ENCODE assay signal across 17 cellular contexts in the genomic region with DNA sequence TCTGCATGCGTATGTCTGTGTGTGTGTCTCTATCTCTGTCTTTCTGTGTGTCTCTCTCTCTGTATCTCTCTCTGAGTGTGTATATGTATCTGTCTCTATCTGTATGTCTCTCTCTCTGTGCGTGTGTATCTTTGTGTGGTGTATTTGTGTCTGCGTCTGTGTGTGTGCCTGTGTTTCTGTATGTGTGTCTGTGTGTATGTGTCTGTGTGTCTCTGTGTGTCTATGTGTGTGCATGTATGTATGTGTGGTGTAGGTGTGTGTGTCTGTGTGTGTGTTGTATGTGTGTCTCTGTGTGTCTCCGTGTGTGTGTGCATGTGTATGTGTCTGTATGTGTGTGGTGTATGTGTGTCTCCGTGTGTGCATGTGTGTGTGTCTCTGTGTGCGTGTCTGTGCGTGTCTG.
DNase-seq lines count a peak whose midpoint lies in the region; ATAC-seq and TF ChIP-seq lines count a peak whose summit lies in the region.
"Had no signal": no experiment of that assay in that cellular context is flagged by ENCODE, and none has a peak within 500 bp of the region (broad histone marks: within the 10 kb centered on the region; RNA-seq: fewer than 3 reads in every experiment).

No MANE protein-coding gene starts in this region.

- dilution Hi-C loops in IMR-90 (cut with HindIII; ENCODE audit: low sequenced_read_pairs, unreplicated experiment) = no loop called here

- CTCF ChIA-PET in Calu3 (lab: Charles Lee) (no interaction called here), IMR-90 (lab: Yijun Ruan, JAX) (no interaction called here)

- no peak for TF ChIP-seq CTCF in Calu3 (IDR thresholded peaks at IDR 0.05; ENCODE audit: unreplicated experiment)
- no peak for TF ChIP-seq CTCF in IMR-90 (conservative IDR thresholded peaks at IDR 0.05; ENCODE audit: low read depth, low read length)
- TF ChIP-seq CTCF in upper lobe of left lung (IDR thresholded peaks at IDR 0.05) = no peak

- H4K8ac ChIP-seq in IMR-90 (ENCODE audit: low read depth in 2 of 2, low read length in 2 of 2) (peak overlapping the region; percentile 6 to 85; a peak in 1 of 4 replicates), mesenchymal stem cell (ENCODE audit: low read length) (peak overlapping the region; percentile 41), trophoblast cell (ENCODE audit: low read depth, low read length) (no peak overlapping the region)

- H3K9me3 ChIP-seq in IMR-90 (ENCODE audit: control insufficient read depth, insufficient read depth, low read length) = no peaks in the 10 kb centered on the region
- H3K9me3 ChIP-seq in mesenchymal stem cell (ENCODE audit: control insufficient read depth, low read length) = no peaks in the 10 kb centered on the region
- peaks cover 2% of the 10 kb centered on the region for H3K9me3 ChIP-seq in trophoblast cell (ENCODE audit: insufficient read depth, low read depth, low read length)
- H3K9me3 ChIP-seq in upper lobe of left lung = no peaks in the 10 kb centered on the region
- H3K9me3 ChIP-seq: BLaER1 treated with 17β-estradiol and CSF1 and Interleukin-3, amounts not matched to agents 10 nM and 100 nM had no signal

- no peaks in the 10 kb centered on the region for H3K36me3 Mint-ChIP-seq in Calu3 (ENCODE audit: insufficient read depth, unreplicated experiment)
- H3K36me3 Mint-ChIP-seq: CD4-positive, CD25-positive, alpha-beta regulatory T cell had no signal

- H4K5ac ChIP-seq in IMR-90 (ENCODE audit: low read depth, low read length) = peak overlapping the region; percentile 60

- no peak for DNase-seq in Calu3
- no peak for DNase-seq in IMR-90
- no peak for DNase-seq in mesenchymal stem cell
- DNase-seq in trophoblast cell = no peak
- DNase-seq in upper lobe of left lung = no peak
- DNase-seq in activated T-cell treated with anti-CD3 and anti-CD28 coated beads for 4 hours = no peak
- no peak for DNase-seq in SW480 (ENCODE audit: low spot score)
- no peak for DNase-seq in SHP77 treated with DMSO at 0.1 percent for 48 hours (lab: John Stamatoyannopoulos, UW)
- DNase-seq: ACHN; CD4-positive, CD25-positive, alpha-beta regulatory T cell; DND-41; GDM1; H9; HFFc6; KG1 had no signal

- peaks cover 44% of the 10 kb centered on the region for H3K4me1 Mint-ChIP-seq in Calu3 (ENCODE audit: low read depth, unreplicated experiment)
- H3K4me1 Mint-ChIP-seq: CD4-positive, CD25-positive, alpha-beta regulatory T cell; GM23338; H9 had no signal

- POLR2A ChIA-PET in IMR-90 (lab: Charles Lee; ENCODE audit: unreplicated experiment) = no interaction called here

- H2AFZ ChIP-seq in IMR-90 (replicated peaks; ENCODE audit: low read length, poor library complexity) = peak overlapping the region; percentile 46
- peak overlapping the region; percentile 8 for H2AFZ ChIP-seq in mesenchymal stem cell (ENCODE audit: low read depth, low read length)
- no peak overlapping the region for H2AFZ ChIP-seq in trophoblast cell (ENCODE audit: insufficient read depth, low read length, poor library complexity)
- H2AFZ ChIP-seq: GM23338 had no signal

- H4K91ac ChIP-seq in IMR-90 (ENCODE audit: insufficient read depth, low read depth, low read length) (peak overlapping the region; percentile 87), mesenchymal stem cell (ENCODE audit: low read length) (peak overlapping the region; percentile 2), trophoblast cell (ENCODE audit: low read depth, low read length) (no peak overlapping the region)

- H2BK15ac ChIP-seq in IMR-90 (ENCODE audit: low read depth, low read length) = peak overlapping the region; percentile 92; the same call in 2 of the 3 replicates
- no peak overlapping the region for H2BK15ac ChIP-seq in mesenchymal stem cell (ENCODE audit: low read depth, poor library complexity, severe bottlenecking)

- H3K4ac ChIP-seq in IMR-90 (ENCODE audit: low read depth, low read length) (peak overlapping the region; percentile 95), mesenchymal stem cell (ENCODE audit: low read depth in 1 of 2, low read length in 2 of 2) (peak overlapping the region in 1 of 2 experiments; percentile 24), trophoblast cell (ENCODE audit: low read depth, low read length) (no peak overlapping the region)

- H2BK20ac ChIP-seq in IMR-90 (ENCODE audit: low read depth, low read length) = peak overlapping the region; percentile 58

- H3K9ac ChIP-seq in IMR-90 (ENCODE audit: low read depth, low read length) = no peak overlapping the region
- H3K9ac ChIP-seq in mesenchymal stem cell (ENCODE audit: low read length) = no peak overlapping the region
- no peak overlapping the region for H3K9ac ChIP-seq in trophoblast cell (ENCODE audit: low read length)
- H3K9ac ChIP-seq: BLaER1 treated with 17β-estradiol and CSF1 and Interleukin-3, amounts not matched to agents 10 nM and 100 nM had no signal

- H3K36me3 ChIP-seq in IMR-90 (ENCODE audit: control insufficient read depth, insufficient read depth, low read length) (no peaks in the 10 kb centered on the region), mesenchymal stem cell (ENCODE audit: control insufficient read depth in 1 of 2, insufficient read depth in 2 of 2, low read depth in 1 of 2, low read length in 2 of 2) (no peaks in the 10 kb centered on the region), trophoblast cell (ENCODE audit: control insufficient read depth in 1 of 2, insufficient read depth in 2 of 2, low read length in 2 of 2) (no peaks in the 10 kb centered on the region), upper lobe of left lung (no peaks in the 10 kb centered on the region)
- H3K36me3 ChIP-seq: BLaER1 treated with 17β-estradiol and CSF1 and Interleukin-3, amounts not matched to agents 10 nM and 100 nM had no signal

- H3K14ac ChIP-seq in IMR-90 (replicated peaks; ENCODE audit: low read depth, low read length) (peak overlapping the region; percentile 58), mesenchymal stem cell (ENCODE audit: low read length in 2 of 2) (peak overlapping the region in 1 of 2 experiments; percentile 87), trophoblast cell (ENCODE audit: low read length) (no peak overlapping the region)

- H3K79me2 ChIP-seq in trophoblast cell (ENCODE audit: control insufficient read depth, insufficient read depth, low read length, poor library complexity) = no peaks in the 10 kb centered on the region

- H3K4me1 ChIP-seq in IMR-90 (ENCODE audit: control insufficient read depth, insufficient read depth, low read length) = peaks cover 19% of the 10 kb centered on the region
- no peaks in the 10 kb centered on the region for H3K4me1 ChIP-seq in mesenchymal stem cell (ENCODE audit: control insufficient read depth, insufficient read depth, low read depth, low read length)
- H3K4me1 ChIP-seq in trophoblast cell (ENCODE audit: control insufficient read depth in 1 of 2, insufficient read depth in 2 of 2, low read length in 2 of 2) = no peaks in the 10 kb centered on the region
- H3K4me1 ChIP-seq in upper lobe of left lung = no peaks in the 10 kb centered on the region
- H3K4me1 ChIP-seq: BLaER1 treated with 17β-estradiol and CSF1 and Interleukin-3, amounts not matched to agents 10 nM and 100 nM had no signal

- H3K18ac ChIP-seq in IMR-90 (ENCODE audit: low read depth, low read length) = peak overlapping the region; percentile 32
- H3K18ac ChIP-seq in mesenchymal stem cell (ENCODE audit: low read depth in 1 of 2, low read length in 2 of 2) = peak overlapping the region in 1 of 2 experiments; percentile 90
- H3K18ac ChIP-seq in trophoblast cell (ENCODE audit: low read length) = no peak overlapping the region

- BruUV-seq in Calu3 (replicated peaks; lab: Mats Ljungman, UMichigan) (no TSS peak), IMR-90 (replicated peaks; lab: Mats Ljungman, UMichigan) (no TSS peak)

- H4K12ac ChIP-seq in trophoblast cell (ENCODE audit: low read depth, low read length) = no peak overlapping the region

- H3K56ac ChIP-seq in IMR-90 (ENCODE audit: extremely low read depth, insufficient read depth, low read length) = no peak overlapping the region

- H4K20me1 ChIP-seq in IMR-90 (ENCODE audit: insufficient read depth, low read length) = no peaks in the 10 kb centered on the region
- H4K20me1 ChIP-seq: BLaER1 treated with 17β-estradiol and CSF1 and Interleukin-3, amounts not matched to agents 10 nM and 100 nM had no signal

- TF ChIP-seq POLR2A in IMR-90 (IDR thresholded peaks at IDR 0.05; ENCODE audit: low read depth, low read length) (no peak), upper lobe of left lung (IDR thresholded peaks at IDR 0.05) (no peak)

- H3K27ac ChIP-seq in IMR-90 (ENCODE audit: insufficient read depth, low read length) (peak overlapping the region; percentile 20; the same call in 1 of the 2 replicates), mesenchymal stem cell (ENCODE audit: low read length, poor library complexity, severe bottlenecking) (no peak overlapping the region), trophoblast cell (ENCODE audit: low read depth, low read length) (no peak overlapping the region), upper lobe of left lung (no peak overlapping the region)
- H3K27ac ChIP-seq: BLaER1 treated with 17β-estradiol and CSF1 and Interleukin-3, amounts not matched to agents 10 nM and 100 nM had no signal

- peak overlapping the region; percentile 97 for H2AK5ac ChIP-seq in IMR-90 (ENCODE audit: low read depth, low read length)
- no peak overlapping the region for H2AK5ac ChIP-seq in mesenchymal stem cell (ENCODE audit: low read length, severe bottlenecking)
- no peak overlapping the region for H2AK5ac ChIP-seq in trophoblast cell (ENCODE audit: low read length)

- H3K4me3 Mint-ChIP-seq in Calu3 (ENCODE audit: low read depth, unreplicated experiment) = no peak overlapping the region
- H3K4me3 Mint-ChIP-seq: CD4-positive, CD25-positive, alpha-beta regulatory T cell; GM23338; H9; HFFc6 had no signal

- in situ Hi-C loops in IMR-90 (cut with MboI; ENCODE audit: low sequenced_read_pairs) = no loop called here

- no peak for TF ChIP-seq EP300 in upper lobe of left lung (IDR thresholded peaks at IDR 0.05)

- no peak for TF ChIP-seq RAD21 in IMR-90 (IDR thresholded peaks at IDR 0.05; ENCODE audit: low read length)

- no peaks in the 10 kb centered on the region for H3K79me1 ChIP-seq in IMR-90 (ENCODE audit: low read depth in 1 of 2, low read length in 2 of 2)
- no peaks in the 10 kb centered on the region for H3K79me1 ChIP-seq in mesenchymal stem cell (replicated peaks; ENCODE audit: low read length, poor library complexity, severe bottlenecking)
- H3K79me1 ChIP-seq in trophoblast cell (ENCODE audit: low read length) = no peaks in the 10 kb centered on the region

- no peaks in the 10 kb centered on the region for H3K9me3 Mint-ChIP-seq in Calu3 (ENCODE audit: low read depth, unreplicated experiment)
- H3K9me3 Mint-ChIP-seq: CD4-positive, CD25-positive, alpha-beta regulatory T cell; GM23338; H9; HFFc6 had no signal

- H3K4me2 ChIP-seq in IMR-90 (ENCODE audit: low read depth, low read length) (no peak overlapping the region; the same call in 1 of the 2 replicates), mesenchymal stem cell (ENCODE audit: low read length, poor library complexity, severe bottlenecking) (no peak overlapping the region), trophoblast cell (ENCODE audit: low read length) (no peak overlapping the region)
- H3K4me2 ChIP-seq: BLaER1 treated with 17β-estradiol and CSF1 and Interleukin-3, amounts not matched to agents 10 nM and 100 nM; GM23338 had no signal

- H3K27me3 ChIP-seq in IMR-90 (ENCODE audit: control insufficient read depth, insufficient read depth, low read length) (no peaks in the 10 kb centered on the region; the same call in 1 of the 2 replicates), mesenchymal stem cell (ENCODE audit: control insufficient read depth in 1 of 2, insufficient read depth in 1 of 2, low read length in 2 of 2) (peaks cover 0 to 6% of the 10 kb centered on the region in 2 experiments), trophoblast cell (ENCODE audit: insufficient read depth, low read length) (no peaks in the 10 kb centered on the region), upper lobe of left lung (no peaks in the 10 kb centered on the region)
- H3K27me3 ChIP-seq: BLaER1 treated with 17β-estradiol and CSF1 and Interleukin-3, amounts not matched to agents 10 nM and 100 nM had no signal

- ATAC-seq in IMR-90 (ENCODE audit: low read depth) (no peak), upper lobe of left lung (ENCODE audit: low FRiP score in 2 of 2) (no peak)
- ATAC-seq: GM23338 had no signal

- H2BK120ac ChIP-seq in IMR-90 (ENCODE audit: low read depth, low read length) (peak overlapping the region; percentile 92), mesenchymal stem cell (ENCODE audit: low read depth, low read length) (no peak overlapping the region), trophoblast cell (ENCODE audit: insufficient read depth, low read length, poor library complexity) (no peak overlapping the region)

- H3K23ac ChIP-seq in IMR-90 (ENCODE audit: low read depth, low read length) (peak overlapping the region; percentile 66), mesenchymal stem cell (ENCODE audit: low read length in 2 of 2) (no peak overlapping the region), trophoblast cell (ENCODE audit: low read length) (peak overlapping the region; percentile 65)

- intact Hi-C loops in Calu3 (cut with micrococcal nuclease; ENCODE audit: unreplicated experiment) = no loop called here
- intact Hi-C loops in IMR-90 (cut with micrococcal nuclease) = no loop called here

- H2BK5ac ChIP-seq in IMR-90 (ENCODE audit: low read depth, low read length, poor library complexity, severe bottlenecking) (peak overlapping the region; percentile 80), mesenchymal stem cell (ENCODE audit: low read depth, low read length, poor library complexity, severe bottlenecking) (no peak overlapping the region), trophoblast cell (ENCODE audit: low read depth, low read length, poor library complexity) (no peak overlapping the region)

- H2BK12ac ChIP-seq in mesenchymal stem cell (ENCODE audit: low read length in 2 of 2) = peak overlapping the region in 1 of 2 experiments; percentile 85
- no peak overlapping the region for H2BK12ac ChIP-seq in trophoblast cell (ENCODE audit: low read length)

- H3K9me1 ChIP-seq in IMR-90 (ENCODE audit: insufficient read depth, low read length) = peaks cover 5% of the 10 kb centered on the region

- no peaks in the 10 kb centered on the region for H3K27me3 Mint-ChIP-seq in Calu3 (ENCODE audit: unreplicated experiment)
- H3K27me3 Mint-ChIP-seq: CD4-positive, CD25-positive, alpha-beta regulatory T cell had no signal

- no peak overlapping the region for H2AK9ac ChIP-seq in IMR-90 (replicated peaks; ENCODE audit: low read depth, low read length, poor library complexity)

- H3K27ac Mint-ChIP-seq in Calu3 (ENCODE audit: unreplicated experiment) = peak overlapping the region; percentile 5
- H3K27ac Mint-ChIP-seq: CD4-positive, CD25-positive, alpha-beta regulatory T cell; GM23338; H9; HFFc6 had no signal

- H3K4me3 ChIP-seq in IMR-90 (ENCODE audit: insufficient read depth, low read depth, low read length) (no peak overlapping the region), mesenchymal stem cell (ENCODE audit: insufficient read depth in 1 of 2, low read depth in 1 of 2, low read length in 2 of 2) (no peak overlapping the region), trophoblast cell (ENCODE audit: low read depth, low read length) (no peak overlapping the region), upper lobe of left lung (no peak overlapping the region)
- H3K4me3 ChIP-seq: BLaER1 treated with 17β-estradiol and CSF1 and Interleukin-3, amounts not matched to agents 10 nM and 100 nM; GM23338 had no signal

- 80% methylated on average over 1 of the region's 7 CpGs; no CpG with 5 or more reads in 1 of the 2 experiments for WGBS in IMR-90 (ENCODE audit: extremely low coverage in 2 of 2, insufficient read length in 1 of 2), 2 experiments
- 88% methylated on average over 4 of the region's 7 CpGs for WGBS in mesenchymal stem cell
- WGBS in trophoblast cell (ENCODE audit: extremely low coverage, insufficient coverage, insufficient read length) = no CpG with 5 or more reads among the region's 7 CpGs
- WGBS in upper lobe of left lung, 2 donors = 88 to 94% methylated on average over 7 of the region's 7 CpGs

Comparison
In these comparisons a context has a peak if more than half of its experiments do, and no peak if none do; other contexts are left out.
1. H3K23ac ChIP-seq: peak in IMR-90 (single experiment) and trophoblast cell (single experiment); none in mesenchymal stem cell (0 of 2).